Comparison of ENCODE assay signal across 14 cellular contexts in genomic region chr6:46921731-46922130, GRCh38. TPM values are rescaled to one million over a fixed set of nuclear protein-coding genes. Genes with fewer than 3 reads are reported as not detected.
A peak's percentile ranks its signal among the peaks of the same experiment; 100 is the strongest.
DNase-seq lines count a peak whose midpoint lies in the region; ATAC-seq and TF ChIP-seq lines count a peak whose summit lies in the region.
"Had no signal": no experiment of that assay in that cellular context is flagged by ENCODE, and none has a peak within 500 bp of the region (broad histone marks: within the 10 kb centered on the region; RNA-seq: fewer than 3 reads in every experiment).

Gene ADGRF5 (minus strand): TSS chr6:46921938. CDS start chr6:46906762, 15,176 bp downstream.

- no peaks in the 10 kb centered on the region for H3K4me1 ChIP-seq in neuronal stem cell (ENCODE audit: control insufficient read depth in 2 of 2, insufficient read depth in 1 of 2, low read depth in 1 of 2, low read length in 2 of 2)
- peaks cover 0 to 12% (median 0%) of the 10 kb centered on the region in 4 donors for H3K4me1 ChIP-seq in tibial nerve
- no peaks in the 10 kb centered on the region for H3K4me1 ChIP-seq in colonic mucosa

- H4K8ac ChIP-seq in neuronal stem cell (ENCODE audit: low read depth, low read length) = no peak within 1 kb of the TSS

- peak within 1 kb of the TSS; percentile 61 for H3K27ac ChIP-seq in caudate nucleus (ENCODE audit: low read depth, low read length)
- H3K27ac ChIP-seq in neuronal stem cell (replicated peaks; ENCODE audit: low read length) = no peak within 1 kb of the TSS
- H3K27ac ChIP-seq in tibial nerve = peak within 1 kb of the TSS in 2 of 4 donors; percentile 64
- no peak within 1 kb of the TSS for H3K27ac ChIP-seq in colonic mucosa

- H3K27me3 ChIP-seq in neuronal stem cell (ENCODE audit: control insufficient read depth in 3 of 3, insufficient read depth in 3 of 3, low read depth in 1 of 3, low read length in 3 of 3) = no peaks in the 10 kb centered on the region
- no peaks in the 10 kb centered on the region for H3K27me3 ChIP-seq in tibial nerve
- H3K27me3 ChIP-seq in colonic mucosa = no peaks in the 10 kb centered on the region

- H3K36me3 ChIP-seq in neuronal stem cell (replicated peaks in 1 of 2; ENCODE audit: control insufficient read depth in 2 of 2, insufficient read depth in 2 of 2, low read length in 2 of 2) (no peaks in the 10 kb centered on the region), tibial nerve (no peaks in the 10 kb centered on the region), colonic mucosa (no peaks in the 10 kb centered on the region)

- no peak within 1 kb of the TSS for H4K91ac ChIP-seq in neuronal stem cell (ENCODE audit: low read depth, low read length, poor library complexity)

- no peak for TF ChIP-seq POLR2A in tibial nerve (IDR thresholded peaks at IDR 0.05)

- no CpG with 5 or more reads among the region's 13 CpGs for WGBS in neuronal stem cell (ENCODE audit: extremely low coverage in 2 of 2, insufficient read length in 2 of 2, insufficient replicate concordance in 1 of 2), 2 donors
- WGBS in tibial nerve, 2 donors = 85 to 94% methylated on average over 12 to 13 of the region's 13 CpGs

- no peak within 1 kb of the TSS for H2BK5ac ChIP-seq in neuronal stem cell (ENCODE audit: low read length)

- H2AFZ ChIP-seq in neuronal stem cell (ENCODE audit: low read length) = no peak within 1 kb of the TSS

- intact Hi-C loops in cardiac septum (cut with DNase I) = no loop called here
- intact Hi-C loops in colonic mucosa (cut with DNase I) = no loop called here

- TF ChIP-seq CTCF in tibial nerve (IDR thresholded peaks at IDR 0.05) (no peak), colonic mucosa (IDR thresholded peaks at IDR 0.05) (no peak)

- no peak within 1 kb of the TSS for H3K14ac ChIP-seq in neuronal stem cell (ENCODE audit: low read length)

- H3K4me3 ChIP-seq in neuronal stem cell (ENCODE audit: low read length in 2 of 2) = no peak within 1 kb of the TSS
- peak within 1 kb of the TSS in 1 of 4 donors; percentile 25 for H3K4me3 ChIP-seq in tibial nerve
- no peak within 1 kb of the TSS for H3K4me3 ChIP-seq in colonic mucosa

- no peak within 1 kb of the TSS for H2BK12ac ChIP-seq in neuronal stem cell (ENCODE audit: low read length)

- ATAC-seq in GM18868 (IDR thresholded peaks at IDR 0.05; ENCODE audit: unreplicated experiment) = no peak

- H2BK120ac ChIP-seq in neuronal stem cell (ENCODE audit: low read depth, low read length) = no peak within 1 kb of the TSS

- H3K9me3 ChIP-seq in neuronal stem cell (replicated peaks in 1 of 2; ENCODE audit: control insufficient read depth in 2 of 2, insufficient read depth in 1 of 2, low read depth in 1 of 2, low read length in 2 of 2) (no peaks in the 10 kb centered on the region), tibial nerve (no peaks in the 10 kb centered on the region), colonic mucosa (no peaks in the 10 kb centered on the region)

- H3K18ac ChIP-seq in neuronal stem cell (ENCODE audit: low read length) = peak within 1 kb of the TSS; percentile 42

- H3K4ac ChIP-seq in neuronal stem cell (ENCODE audit: low read length) = no peak within 1 kb of the TSS

- DNase-seq in caudate nucleus (lab: John Stamatoyannopoulos, UW) (no peak), cardiac septum (ENCODE audit: low spot score) (no peak), neuronal stem cell (ENCODE audit: low spot score) (no peak), tibial nerve (ENCODE audit: low spot score in 2 of 2) (no peak), colonic mucosa (no peak), NCI-H69 (lab: John Stamatoyannopoulos, UW) (no peak)
- no peak for DNase-seq in stimulated activated naive CD4-positive, alpha-beta T cell treated with Interleukin-2 at 50 U/mL for 16 hours (lab: John Stamatoyannopoulos, UW)
- DNase-seq: DMS153, NCI-H146, NCI-H446, occipital lobe had no signal

- no peak within 1 kb of the TSS for H3K9ac ChIP-seq in neuronal stem cell (ENCODE audit: low read depth, low read length, poor library complexity)
- no peak within 1 kb of the TSS for H3K9ac ChIP-seq in colonic mucosa (ENCODE audit: low read depth in 2 of 2, low read length in 2 of 2)

- no peak within 1 kb of the TSS for H2BK15ac ChIP-seq in neuronal stem cell (ENCODE audit: low read length)

- no peak within 1 kb of the TSS for H3K23ac ChIP-seq in neuronal stem cell (ENCODE audit: low read depth, low read length, poor library complexity)

- H3K4me2 ChIP-seq in neuronal stem cell (ENCODE audit: insufficient read depth, low read length, poor library complexity, severe bottlenecking) = no peak within 1 kb of the TSS

- no peak within 1 kb of the TSS for H2AK5ac ChIP-seq in neuronal stem cell (ENCODE audit: low read depth, low read length)

- no peaks in the 10 kb centered on the region for H3K79me1 ChIP-seq in neuronal stem cell (ENCODE audit: low read depth, low read length)

- TF ChIP-seq EP300 in tibial nerve (IDR thresholded peaks at IDR 0.05) = no peak

RNA-seq across cellular contexts. Expression of gene ADGRF5, which starts in this region (rescaled TPM):
- total RNA-seq in cardiac septum = 34.7 TPM
- not detected for polyA plus RNA-seq in neuronal stem cell (2013, experiment 1 of 2)
- polyA plus RNA-seq in neuronal stem cell (2013, experiment 2 of 2) = not detected
- 10 to 100 TPM; 17.4 to 32.4 (median 19.4) TPM for total RNA-seq in tibial nerve
- 1 to 10 TPM; 1.8 to 3.3 TPM for total RNA-seq in colonic mucosa
- total RNA-seq: activated T-helper 2 cell treated with anti-CD3 and anti-CD28 coated beads, Interferon-gamma antibody, Interleukin-2, Interleukin-4, amounts not matched to agents 10 μg/mL and 5 μg/mL and 100 μg/mL, durations not matched to agents 14 hours and 24 hours and 36 hours had no signal
- polyA plus RNA-seq: BJ had no signal
